In genomic region chr16:50539822-50540710, GRCh38 we compare ENCODE assay signal across 17 cellular contexts. TPM values are rescaled to one million over a fixed set of nuclear protein-coding genes. Genes with fewer than 3 reads are reported as not detected.
DNase-seq lines count a peak whose midpoint lies in the region; ATAC-seq and TF ChIP-seq lines count a peak whose summit lies in the region.
"Had no signal": no experiment of that assay in that cellular context is flagged by ENCODE, and none has a peak within 500 bp of the region (broad histone marks: within the 10 kb centered on the region; RNA-seq: fewer than 3 reads in every experiment).

No MANE protein-coding gene starts in this region.

- no peak overlapping the region for H2AFZ ChIP-seq in SK-N-SH (ENCODE audit: low read depth)

- TF ChIP-seq EP300 in SK-N-SH (IDR thresholded peaks at IDR 0.05; ENCODE audit: borderline replicate concordance in 1 of 2, low read depth in 1 of 2, low read length in 1 of 2), result no peak

- H4K20me1 ChIP-seq in SK-N-SH (ENCODE audit: insufficient read depth), result no peaks in the 10 kb centered on the region

- no peaks in the 10 kb centered on the region for H3K79me2 ChIP-seq in SK-N-SH (ENCODE audit: insufficient read depth)

- intact Hi-C loops in spleen (cut with DNase I; ENCODE audit: low total_unique reads), result no loop called here

- DNase-seq in SK-N-SH (no peak), NCI-H524 treated with DMSO at 0.1 percent for 48 hours (lab: John Stamatoyannopoulos, UW) (peak; percentile 33), hippocampal formation (lab: John Stamatoyannopoulos, UW) (peak; percentile 31 to 61), spleen (peak; percentile 56), dermis blood vessel endothelial cell (no peak)
- DNase-seq in stimulated activated CD4-positive, alpha-beta T cell treated with anti-CD3 and anti-CD28 coated beads, Interleukin-15, amount 100 ng/mL, for 24 hours, result no peak
- DNase-seq: activated CD4-positive, alpha-beta T cell treated with anti-CD3 and anti-CD28 coated beads for 1 hour; Calu3; heart left ventricle; left cardiac atrium; NCI-H1048; NCI-H526 had no signal

- H3K9me2 ChIP-seq in SK-N-SH, result no peaks in the 10 kb centered on the region

- CTCF ChIA-PET in SK-N-SH (lab: Yijun Ruan, JAX), result interaction anchor here (0.7 to 2.7 kb wide), 3 partner anchors 125 to 170 kb away, joined by 4 to 12 read pairs (median 12); no protein-coding TSS in a partner anchor

- TF ChIP-seq CTCF in SK-N-SH (IDR thresholded peaks at IDR 0.05) (no peak), spleen (IDR thresholded peaks at IDR 0.05 in 8 of 11, conservative IDR thresholded peaks at IDR 0.05 in 3 of 11) (no peak)

- H3K36me3 ChIP-seq in SK-N-SH (replicated peaks in 1 of 2; ENCODE audit: control insufficient read depth in 1 of 2, insufficient read depth in 2 of 2, low read length in 1 of 2), result no peaks in the 10 kb centered on the region
- H3K36me3 ChIP-seq in spleen, result no peaks in the 10 kb centered on the region
- H3K36me3 ChIP-seq: heart left ventricle, sigmoid colon had no signal

- H3K4me2 ChIP-seq in SK-N-SH, result no peak overlapping the region

- H3K4me3 ChIP-seq in SK-N-SH (ENCODE audit: low read depth in 2 of 2, low read length in 1 of 2) (no peak overlapping the region), spleen (no peak overlapping the region)
- H3K4me3 ChIP-seq: heart left ventricle, sigmoid colon had no signal

- H3F3A ChIP-seq in SK-N-SH (replicated peaks; ENCODE audit: insufficient read depth), result no peaks in the 10 kb centered on the region

- ATAC-seq in SK-N-SH treated with all-trans-retinoic acid at 6 μM for 48 hours (no peak), GM19328 (IDR thresholded peaks at IDR 0.05; ENCODE audit: unreplicated experiment) (no peak)
- ATAC-seq: heart left ventricle; left cardiac atrium; stimulated activated memory B cell treated with anti-CD40 and anti-IgM and Interleukin-4, amounts not matched to agents 10 μg/mL and 1 μg/mL and 100 μg/mL, for 72 hours had no signal

- H3K27me3 ChIP-seq in SK-N-SH (ENCODE audit: insufficient read depth) (peaks cover 7% of the 10 kb centered on the region; the same call in 1 of the 2 replicates), spleen (replicated peaks in 1 of 7) (peaks cover 0 to 2% (median 0%) of the 10 kb centered on the region in 7 donors)
- H3K27me3 ChIP-seq: sigmoid colon had no signal

- 65% methylated on average over 20 of the region's 23 CpGs for WGBS in SK-N-SH (ENCODE audit: low lambda C conversion rate)
- WGBS in spleen, 5 donors, result 84 to 88% (median 88%) methylated on average over 23 of the region's 23 CpGs

- no peak for TF ChIP-seq POLR2A in spleen (IDR thresholded peaks at IDR 0.05)

- no peak overlapping the region for H3K27ac ChIP-seq in SK-N-SH (ENCODE audit: low read depth in 2 of 2, low read length in 1 of 2)
- no peak overlapping the region for H3K27ac ChIP-seq in spleen
- H3K27ac ChIP-seq: heart left ventricle, sigmoid colon had no signal

- H3K9ac ChIP-seq in SK-N-SH, result no peak overlapping the region

- POLR2A ChIA-PET in SK-N-SH (lab: Yijun Ruan, JAX), result no interaction called here

- peak; percentile 44 for TF ChIP-seq RAD21 in SK-N-SH (IDR thresholded peaks at IDR 0.05; ENCODE audit: low read length)

- peaks cover 0 to 10% of the 10 kb centered on the region in 2 experiments; a peak in 1 of 4 replicates for H3K4me1 ChIP-seq in SK-N-SH (ENCODE audit: control insufficient read depth in 1 of 2, insufficient read depth in 2 of 2, low read depth in 1 of 2, low read length in 1 of 2)
- H3K4me1 ChIP-seq in spleen, result no peaks in the 10 kb centered on the region
- H3K4me1 ChIP-seq: heart left ventricle, sigmoid colon had no signal

- H3K9me3 ChIP-seq in SK-N-SH (no peaks in the 10 kb centered on the region), spleen (peaks cover 0 to 11% (median 0%) of the 10 kb centered on the region in 8 donors)
- H3K9me3 ChIP-seq: heart left ventricle, sigmoid colon had no signal

TF ChIP-seq in SK-N-SH, 30 proteins besides CTCF, POLR2A, EP300 and RAD21:
- TF ChIP-seq PBX3 (IDR thresholded peaks at IDR 0.05), result no peak
- TF ChIP-seq RCOR1 (IDR thresholded peaks at IDR 0.05; ENCODE audit: low read length), result no peak
- no peak for TF ChIP-seq FOXM1 (IDR thresholded peaks at IDR 0.05; ENCODE audit: low read depth)
- no peak for TF ChIP-seq TEAD4 (IDR thresholded peaks at IDR 0.05; ENCODE audit: borderline replicate concordance, insufficient read depth)

TF ChIP-seq in SK-N-SH treated with all-trans-retinoic acid at 6 μM for 48 hours, 23 proteins besides CTCF, POLR2A, EP300 and RAD21:
- TF ChIP-seq RARB (CRISPR knock-in tag; IDR thresholded peaks at IDR 0.05), result no peak

RNA-seq across cellular contexts. Expression of gene NKD1, which starts 8.1 kb away (rescaled TPM):
- polyA plus RNA-seq in SK-N-SH (2012; rRNA removed) (0.02 and 0.13 TPM in 2 replicates), spleen (under 1 TPM; 0.11 to 0.74 (median 0.38) TPM)
- polyA plus RNA-seq in SK-N-SH (2012; cell fraction: cytosol; rRNA removed), result 0.03 and 0.16 TPM in 2 replicates
- polyA plus RNA-seq in SK-N-SH (2012; cell fraction: nucleus; rRNA removed), result 0.04 and 0.05 TPM in 2 replicates
- total RNA-seq in spleen (10 to 100 TPM in 1 of 7 donors, 1 to 10 TPM in 6; 1.7 to 15.2 (median 7.0) TPM), dermis blood vessel endothelial cell (0.14 TPM in 1 of 2 replicates, not detected in the other)
- polyA plus RNA-seq: AG04450 had no signal

Comparison
In these comparisons a context has a peak if more than half of its experiments do, and no peak if none do; other contexts are left out.
1. DNase-seq: peak in NCI-H524 treated with DMSO at 0.1 percent for 48 hours (single experiment), hippocampal formation (2 of 2) and spleen (single experiment); none in SK-N-SH (single experiment), dermis blood vessel endothelial cell (single experiment) and stimulated activated CD4-positive, alpha-beta T cell treated with anti-CD3 and anti-CD28 coated beads, Interleukin-15, amount 100 ng/mL, for 24 hours (single experiment).